In genomic region chr3:6416049-6416661, GRCh38 we compare ENCODE assay signal across 22 cellular contexts.
DNase-seq lines count a peak whose midpoint lies in the region; ATAC-seq and TF ChIP-seq lines count a peak whose summit lies in the region.
"Had no signal": no experiment of that assay in that cellular context is flagged by ENCODE, and none has a peak within 500 bp of the region (broad histone marks: within the 10 kb centered on the region; RNA-seq: fewer than 3 reads in every experiment).

No MANE protein-coding gene starts in this region.

- no peaks in the 10 kb centered on the region for H3K36me3 ChIP-seq in mesenchymal stem cell (ENCODE audit: control insufficient read depth in 1 of 2, insufficient read depth in 2 of 2, low read depth in 1 of 2, low read length in 2 of 2)
- H3K36me3 ChIP-seq: HAP-1, MG63 had no signal

- no peak overlapping the region for H2AK5ac ChIP-seq in mesenchymal stem cell (ENCODE audit: low read length, severe bottlenecking)

- H4K91ac ChIP-seq in mesenchymal stem cell (ENCODE audit: low read length) = no peak overlapping the region

- no peak overlapping the region for H3K27ac Mint-ChIP-seq in progenitor cell of endocrine pancreas
- H3K27ac Mint-ChIP-seq: B cell; CD14-positive monocyte; CD8-positive, alpha-beta memory T cell; GM23338; T-cell had no signal

- no peak overlapping the region for H3K4me3 Mint-ChIP-seq in progenitor cell of endocrine pancreas (ENCODE audit: low read depth)
- H3K4me3 Mint-ChIP-seq: B cell; CD14-positive monocyte; CD8-positive, alpha-beta memory T cell; GM23338; T-cell had no signal

- H3K36me3 Mint-ChIP-seq in progenitor cell of endocrine pancreas (ENCODE audit: insufficient read depth) = no peaks in the 10 kb centered on the region
- H3K36me3 Mint-ChIP-seq: CD14-positive monocyte; CD8-positive, alpha-beta memory T cell; T-cell had no signal

- no peak overlapping the region for H3K14ac ChIP-seq in mesenchymal stem cell (ENCODE audit: low read length in 2 of 2)

- no peak overlapping the region for H3K23ac ChIP-seq in mesenchymal stem cell (ENCODE audit: low read length in 2 of 2)

- H3K9ac ChIP-seq in mesenchymal stem cell (ENCODE audit: low read length) = no peak overlapping the region

- no peak overlapping the region for H2BK5ac ChIP-seq in mesenchymal stem cell (ENCODE audit: low read depth, low read length, poor library complexity, severe bottlenecking)

- DNase-seq in NCI-H748 (lab: John Stamatoyannopoulos, UW; ENCODE audit: unreplicated experiment) = peak; percentile 31
- no peak for DNase-seq in NCI-H748 treated with DMSO at 0.1 percent for 48 hours (lab: John Stamatoyannopoulos, UW)
- DNase-seq in NCI-H2029 treated with DMSO at 0.1 percent for 48 hours (lab: John Stamatoyannopoulos, UW) = peak; percentile 74
- peak; percentile 21 for DNase-seq in NCI-H510A (lab: John Stamatoyannopoulos, UW)
- DNase-seq in mesenchymal stem cell = no peak
- no peak for DNase-seq in progenitor cell of endocrine pancreas (ENCODE audit: low spot score, unreplicated experiment)
- DNase-seq: CD8-positive, alpha-beta memory T cell; IMR-90; KG1; MG63; NCI-H2081; NCI-H774; SHP77; T-cell had no signal

- TF ChIP-seq CTCF in progenitor cell of endocrine pancreas (IDR thresholded peaks at IDR 0.05; ENCODE audit: unreplicated experiment) = no peak

- no peaks in the 10 kb centered on the region for H3K27me3 ChIP-seq in mesenchymal stem cell (ENCODE audit: control insufficient read depth in 1 of 2, insufficient read depth in 1 of 2, low read length in 2 of 2)
- H3K27me3 ChIP-seq: MG63 had no signal

- no peak overlapping the region for H3K18ac ChIP-seq in mesenchymal stem cell (ENCODE audit: low read depth in 1 of 2, low read length in 2 of 2)

- no peak overlapping the region for H2BK15ac ChIP-seq in mesenchymal stem cell (ENCODE audit: low read depth, poor library complexity, severe bottlenecking)

- WGBS in mesenchymal stem cell = 64% methylated on average over 3 of the region's 4 CpGs

- no peak overlapping the region for H2AFZ ChIP-seq in mesenchymal stem cell (ENCODE audit: low read depth, low read length)
- H2AFZ ChIP-seq: GM23338 had no signal

- H3K4ac ChIP-seq in mesenchymal stem cell (ENCODE audit: low read depth in 1 of 2, low read length in 2 of 2) = no peak overlapping the region

- no peaks in the 10 kb centered on the region for H3K9me3 Mint-ChIP-seq in progenitor cell of endocrine pancreas (ENCODE audit: low read depth)

- H2BK120ac ChIP-seq in mesenchymal stem cell (ENCODE audit: low read depth, low read length) = no peak overlapping the region

- H2BK12ac ChIP-seq in mesenchymal stem cell (ENCODE audit: low read length in 2 of 2) = no peak overlapping the region

- H3K79me1 ChIP-seq in mesenchymal stem cell (replicated peaks; ENCODE audit: low read length, poor library complexity, severe bottlenecking) = no peaks in the 10 kb centered on the region

- H3K4me1 Mint-ChIP-seq in progenitor cell of endocrine pancreas (ENCODE audit: low read depth) = no peaks in the 10 kb centered on the region
- H3K4me1 Mint-ChIP-seq: B cell; CD14-positive monocyte; CD8-positive, alpha-beta memory T cell; GM23338; T-cell had no signal

- peaks cover 25% of the 10 kb centered on the region for H3K9me3 ChIP-seq in mesenchymal stem cell (ENCODE audit: control insufficient read depth, low read length)
- H3K9me3 ChIP-seq: HAP-1, MG63 had no signal

- ATAC-seq in GM21526 (IDR thresholded peaks at IDR 0.05; ENCODE audit: low FRiP score, unreplicated experiment) (no peak), HG02610 (IDR thresholded peaks at IDR 0.05; ENCODE audit: unreplicated experiment) (no peak)
- ATAC-seq: GM23338, T-cell had no signal

- no peak overlapping the region for H3K4me3 ChIP-seq in mesenchymal stem cell (ENCODE audit: insufficient read depth in 1 of 2, low read depth in 1 of 2, low read length in 2 of 2)
- H3K4me3 ChIP-seq: GM23338, HAP-1, MG63 had no signal

- H3K4me1 ChIP-seq in mesenchymal stem cell (ENCODE audit: control insufficient read depth, insufficient read depth, low read depth, low read length) = no peaks in the 10 kb centered on the region

- no peaks in the 10 kb centered on the region for H3K27me3 Mint-ChIP-seq in progenitor cell of endocrine pancreas
- H3K27me3 Mint-ChIP-seq: B cell; CD8-positive, alpha-beta memory T cell; T-cell had no signal

- no peak overlapping the region for H3K27ac ChIP-seq in mesenchymal stem cell (ENCODE audit: low read length, poor library complexity, severe bottlenecking)
- H3K27ac ChIP-seq: 22Rv1, RWPE1 had no signal

- H4K8ac ChIP-seq in mesenchymal stem cell (ENCODE audit: low read length) = no peak overlapping the region

- no peak overlapping the region for H3K4me2 ChIP-seq in mesenchymal stem cell (ENCODE audit: low read length, poor library complexity, severe bottlenecking)
- H3K4me2 ChIP-seq: GM23338 had no signal

Comparison
In these comparisons a context has a peak if more than half of its experiments do, and no peak if none do; other contexts are left out.
1. DNase-seq: peak in NCI-H748 (single experiment), NCI-H2029 treated with DMSO at 0.1 percent for 48 hours (single experiment) and NCI-H510A (single experiment); none in NCI-H748 treated with DMSO at 0.1 percent for 48 hours (single experiment), mesenchymal stem cell (single experiment) and progenitor cell of endocrine pancreas (single experiment).